1 cellular context compared by ENCODE assay signal in the genomic region with DNA sequence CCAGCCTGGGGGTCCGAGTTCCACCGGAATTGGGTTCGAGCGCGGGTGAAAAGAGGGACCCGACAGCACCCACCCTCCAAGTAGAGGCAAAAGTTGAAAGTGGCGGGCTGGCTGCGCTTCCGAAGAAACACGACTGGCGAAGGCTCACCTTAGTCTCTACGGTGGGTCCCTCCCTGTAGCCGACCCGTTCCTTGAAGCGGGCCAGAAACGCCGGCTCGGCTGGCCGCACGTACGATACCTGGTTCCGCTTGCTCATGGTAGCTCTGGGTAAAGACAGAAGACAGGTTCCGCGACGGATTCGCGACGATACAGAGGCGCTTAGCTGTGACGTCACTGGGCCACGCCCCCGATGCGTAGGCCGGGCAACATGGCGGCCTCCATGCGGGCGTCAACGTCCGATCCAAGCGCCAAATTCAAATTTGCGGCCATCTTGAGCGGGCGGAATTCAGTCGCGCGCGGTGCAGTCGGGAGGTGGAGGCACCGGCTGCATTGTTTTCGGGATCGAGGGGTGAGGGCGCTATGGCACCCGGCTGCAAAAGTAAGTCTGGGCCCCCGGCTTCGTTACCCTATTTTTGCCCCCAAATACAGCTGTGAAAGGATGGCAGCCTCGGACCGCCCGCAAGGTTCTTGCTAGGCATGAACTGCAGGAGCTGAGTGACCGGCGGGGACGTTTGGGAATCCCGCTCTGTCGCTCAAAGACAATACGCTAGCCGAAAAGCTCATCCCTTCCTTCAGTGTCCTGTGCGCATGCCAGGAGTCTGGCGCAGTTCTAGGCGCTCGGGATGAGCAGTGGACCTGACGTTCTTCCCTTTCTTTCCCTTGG.
TF ChIP-seq lines count a peak whose summit lies in the region.

TSS of gene KIAA1143 (minus strand) at position 273 of the 823 bp plus-strand sequence. CDS start at position 256, 17 bp downstream.
A gene with protein sequence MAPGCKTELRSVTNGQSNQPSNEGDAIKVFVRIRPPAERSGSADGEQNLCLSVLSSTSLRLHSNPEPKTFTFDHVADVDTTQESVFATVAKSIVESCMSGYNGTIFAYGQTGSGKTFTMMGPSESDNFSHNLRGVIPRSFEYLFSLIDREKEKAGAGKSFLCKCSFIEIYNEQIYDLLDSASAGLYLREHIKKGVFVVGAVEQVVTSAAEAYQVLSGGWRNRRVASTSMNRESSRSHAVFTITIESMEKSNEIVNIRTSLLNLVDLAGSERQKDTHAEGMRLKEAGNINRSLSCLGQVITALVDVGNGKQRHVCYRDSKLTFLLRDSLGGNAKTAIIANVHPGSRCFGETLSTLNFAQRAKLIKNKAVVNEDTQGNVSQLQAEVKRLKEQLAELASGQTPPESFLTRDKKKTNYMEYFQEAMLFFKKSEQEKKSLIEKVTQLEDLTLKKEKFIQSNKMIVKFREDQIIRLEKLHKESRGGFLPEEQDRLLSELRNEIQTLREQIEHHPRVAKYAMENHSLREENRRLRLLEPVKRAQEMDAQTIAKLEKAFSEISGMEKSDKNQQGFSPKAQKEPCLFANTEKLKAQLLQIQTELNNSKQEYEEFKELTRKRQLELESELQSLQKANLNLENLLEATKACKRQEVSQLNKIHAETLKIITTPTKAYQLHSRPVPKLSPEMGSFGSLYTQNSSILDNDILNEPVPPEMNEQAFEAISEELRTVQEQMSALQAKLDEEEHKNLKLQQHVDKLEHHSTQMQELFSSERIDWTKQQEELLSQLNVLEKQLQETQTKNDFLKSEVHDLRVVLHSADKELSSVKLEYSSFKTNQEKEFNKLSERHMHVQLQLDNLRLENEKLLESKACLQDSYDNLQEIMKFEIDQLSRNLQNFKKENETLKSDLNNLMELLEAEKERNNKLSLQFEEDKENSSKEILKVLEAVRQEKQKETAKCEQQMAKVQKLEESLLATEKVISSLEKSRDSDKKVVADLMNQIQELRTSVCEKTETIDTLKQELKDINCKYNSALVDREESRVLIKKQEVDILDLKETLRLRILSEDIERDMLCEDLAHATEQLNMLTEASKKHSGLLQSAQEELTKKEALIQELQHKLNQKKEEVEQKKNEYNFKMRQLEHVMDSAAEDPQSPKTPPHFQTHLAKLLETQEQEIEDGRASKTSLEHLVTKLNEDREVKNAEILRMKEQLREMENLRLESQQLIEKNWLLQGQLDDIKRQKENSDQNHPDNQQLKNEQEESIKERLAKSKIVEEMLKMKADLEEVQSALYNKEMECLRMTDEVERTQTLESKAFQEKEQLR (N-terminal part only) (plus strand): TSS at position 448 of the 823 bp plus-strand sequence. CDS start 72 bp downstream, at position 520.

TF ChIP-seq in SK-N-SH treated with all-trans-retinoic acid at 6 μM for 48 hours, 23 proteins besides CTCF, POLR2A, EP300 and RAD21 (continued from another document):
- TF ChIP-seq BACH2 (CRISPR knock-in tag; IDR thresholded peaks at IDR 0.05; ENCODE audit: borderline replicate concordance) (no peak), ZNF8 (CRISPR knock-in tag; IDR thresholded peaks at IDR 0.05) (no peak)
